19 cellular contexts compared by ENCODE assay signal in the genomic region with DNA sequence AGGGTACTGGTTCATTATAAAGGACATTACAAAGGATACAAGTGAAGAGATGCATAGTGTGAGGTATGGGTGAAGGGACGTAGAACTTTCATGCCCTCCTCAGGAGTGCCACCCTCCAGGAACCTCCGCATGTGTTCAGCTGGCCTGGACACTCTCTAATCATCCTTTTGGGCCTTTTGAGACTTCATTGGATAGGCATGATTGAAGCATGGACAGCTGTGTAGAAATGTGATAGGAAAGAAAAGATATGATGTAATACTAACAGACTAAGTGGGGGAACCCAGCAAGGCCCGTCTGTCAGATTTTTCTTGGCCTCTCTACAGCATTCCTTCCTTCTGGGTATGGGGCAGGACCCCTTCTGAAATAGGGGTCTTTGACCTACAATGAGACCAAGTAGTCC. TPM values are rescaled to one million over a fixed set of nuclear protein-coding genes. Genes with fewer than 3 reads are reported as not detected.
DNase-seq lines count a peak whose midpoint lies in the region; ATAC-seq and TF ChIP-seq lines count a peak whose summit lies in the region.
"Had no signal": no experiment of that assay in that cellular context is flagged by ENCODE, and none has a peak within 500 bp of the region (broad histone marks: within the 10 kb centered on the region; RNA-seq: fewer than 3 reads in every experiment).

No MANE protein-coding gene starts in this region.

- H3K36me3 Mint-ChIP-seq in MCF 10A (ENCODE audit: insufficient read depth, unreplicated experiment) = peaks cover 36% of the 10 kb centered on the region
- peaks cover 32% of the 10 kb centered on the region for H3K36me3 Mint-ChIP-seq in nephron (ENCODE audit: low read depth)

- H3K4me1 Mint-ChIP-seq in MCF 10A (ENCODE audit: insufficient read depth, unreplicated experiment) = no peaks in the 10 kb centered on the region
- H3K4me1 Mint-ChIP-seq in nephron = peaks cover 25% of the 10 kb centered on the region

- H3K27ac ChIP-seq in breast epithelium (no peak overlapping the region), SJCRH30 (peak overlapping the region; percentile 40; the same call in 1 of the 2 replicates)
- H3K27ac ChIP-seq: BLaER1 treated with 17β-estradiol and CSF1 and Interleukin-3, amounts not matched to agents 10 nM and 100 nM; GM23248 had no signal

- no TSS peak for BruUV-seq in MCF 10A (replicated peaks; lab: Mats Ljungman, UMichigan)

- DNase-seq in MCF 10A (ENCODE audit: unreplicated experiment) (no peak), breast epithelium (ENCODE audit: low spot score in 2 of 2) (no peak), SJCRH30 (peak in 1 of 2 experiments; percentile 26), AG20443 (ENCODE audit: low spot score) (no peak), nucleus accumbens (lab: John Stamatoyannopoulos, UW) (no peak), posterior vena cava (ENCODE audit: low spot score) (no peak)
- DNase-seq: 8988T; Calu3; CD8-positive, alpha-beta T cell; DMS79 treated with DMSO at 0.1 percent for 48 hours; GM23248; HFFc6 had no signal

- H3K27me3 ChIP-seq in breast epithelium = no peaks in the 10 kb centered on the region
- H3K27me3 ChIP-seq in SJCRH30 = no peaks in the 10 kb centered on the region
- H3K27me3 ChIP-seq: BLaER1 treated with 17β-estradiol and CSF1 and Interleukin-3, amounts not matched to agents 10 nM and 100 nM had no signal

- H3K4me3 ChIP-seq in breast epithelium (no peak overlapping the region), SJCRH30 (no peak overlapping the region)
- H3K4me3 ChIP-seq: BLaER1 treated with 17β-estradiol and CSF1 and Interleukin-3, amounts not matched to agents 10 nM and 100 nM; GM12878; GM23248 had no signal

- H3K4me1 ChIP-seq in breast epithelium = no peaks in the 10 kb centered on the region
- peaks cover 5% of the 10 kb centered on the region; the same call in 1 of the 2 replicates for H3K4me1 ChIP-seq in SJCRH30
- H3K4me1 ChIP-seq: BLaER1 treated with 17β-estradiol and CSF1 and Interleukin-3, amounts not matched to agents 10 nM and 100 nM had no signal

- no peak for TF ChIP-seq POLR2A in breast epithelium (IDR thresholded peaks at IDR 0.05)

- H3K9me3 Mint-ChIP-seq in MCF 10A (ENCODE audit: unreplicated experiment) = peaks cover 7% of the 10 kb centered on the region
- H3K9me3 Mint-ChIP-seq in nephron = peaks cover 2% of the 10 kb centered on the region
- H3K9me3 Mint-ChIP-seq: HFFc6 had no signal

- no peaks in the 10 kb centered on the region for H3K27me3 Mint-ChIP-seq in MCF 10A (ENCODE audit: insufficient read depth, unreplicated experiment)
- no peaks in the 10 kb centered on the region for H3K27me3 Mint-ChIP-seq in nephron (ENCODE audit: low read depth)
- H3K27me3 Mint-ChIP-seq: B cell had no signal

- H3K4me3 Mint-ChIP-seq in MCF 10A (ENCODE audit: unreplicated experiment) (no peak overlapping the region), nephron (no peak overlapping the region)
- H3K4me3 Mint-ChIP-seq: B cell; CD8-positive, alpha-beta T cell; HFFc6 had no signal

- H3K27ac Mint-ChIP-seq in MCF 10A (ENCODE audit: low read depth, unreplicated experiment) = peak overlapping the region; percentile 65
- H3K27ac Mint-ChIP-seq in nephron = peak overlapping the region; percentile 52 to 83 (median 59)
- H3K27ac Mint-ChIP-seq: B cell; CD8-positive, alpha-beta T cell; HFFc6 had no signal

- POLR2A ChIA-PET in MCF 10A (lab: Yijun Ruan, JAX) = no interaction called here

- no peaks in the 10 kb centered on the region for H3K36me3 ChIP-seq in breast epithelium
- H3K36me3 ChIP-seq in SJCRH30 = 0 out of 2 replicates have a peak, but pooled peaks cover 2% of the 10 kb centered on the region

- intact Hi-C loops in MCF 10A (cut with micrococcal nuclease) (no loop called here), breast epithelium (cut with DNase I; ENCODE audit: low total_unique reads) (no loop called here), posterior vena cava (cut with DNase I) (no loop called here)

- CTCF ChIA-PET in MCF 10A (lab: Yijun Ruan, JAX) = interaction anchor here (4.1 kb wide), 1 partner anchor 32 kb away, joined by 42 read pairs; a partner anchor contains a TSS

- no peaks in the 10 kb centered on the region for H3K9me3 ChIP-seq in breast epithelium
- H3K9me3 ChIP-seq in SJCRH30 (replicated peaks) = no peaks in the 10 kb centered on the region; the same call in 1 of the 2 replicates
- H3K9me3 ChIP-seq: BLaER1 treated with 17β-estradiol and CSF1 and Interleukin-3, amounts not matched to agents 10 nM and 100 nM had no signal

- TF ChIP-seq CTCF in MCF 10A (IDR thresholded peaks at IDR 0.05; ENCODE audit: unreplicated experiment) (no peak), breast epithelium (IDR thresholded peaks at IDR 0.05) (no peak), nephron (IDR thresholded peaks at IDR 0.05; ENCODE audit: unreplicated experiment in 3 of 3) (no peak)

- ATAC-seq in HG03378 (IDR thresholded peaks at IDR 0.05; ENCODE audit: unreplicated experiment) = no peak
- ATAC-seq: CD8-positive, alpha-beta T cell; GM12878; HCT116; HepG2 had no signal

RNA-seq across cellular contexts. Expression of a gene that starts 31.1 kb away (rescaled TPM):
- total RNA-seq in MCF 10A (2022) (25.8 and 31.3 TPM in 2 replicates), breast epithelium (10 to 100 TPM; 27.5 to 93.2 (median 56.4) TPM), posterior vena cava (10 to 100 TPM; 20.5 to 21.3 TPM)
- 11.0 and 12.1 TPM in 2 replicates for total RNA-seq in SJCRH30 (2014; rRNA removed; shearing (Covaris generic))

RNA-seq across cellular contexts. Expression of a gene that starts 32.9 kb away (rescaled TPM):
- total RNA-seq in MCF 10A (2022) = 3.0 and 5.5 TPM in 2 replicates
- total RNA-seq in breast epithelium = 10 to 100 TPM in 2 of 3 donors, 1 to 10 TPM in 1; 8.8 to 14.7 (median 13.5) TPM
- total RNA-seq in SJCRH30 (2014; rRNA removed; shearing (Covaris generic)) = 9.1 and 10.3 TPM in 2 replicates
- total RNA-seq in posterior vena cava = 1 to 10 TPM; 3.6 TPM
